8 cellular contexts compared by ENCODE assay signal in genomic region chr6:36123270-36124139, GRCh38. TPM values are rescaled to one million over a fixed set of nuclear protein-coding genes. Genes with fewer than 3 reads are reported as not detected.
DNase-seq lines count a peak whose midpoint lies in the region; ATAC-seq and TF ChIP-seq lines count a peak whose summit lies in the region.

No MANE protein-coding gene starts in this region.

- H2AFZ ChIP-seq in OCI-LY7 (ENCODE audit: low read length), result no peak overlapping the region

- H3K9me3 ChIP-seq in OCI-LY7 (ENCODE audit: low read length) (no peaks in the 10 kb centered on the region), esophagus muscularis mucosa (no peaks in the 10 kb centered on the region)

- peak; percentile 63 for ATAC-seq in GM19035 (IDR thresholded peaks at IDR 0.05; ENCODE audit: unreplicated experiment)
- ATAC-seq in natural killer cell, result peak; percentile 72 to 88 (median 87)

- peaks cover 68 to 96% of the 10 kb centered on the region in 2 donors for H3K4me1 Mint-ChIP-seq in natural killer cell

- CTCF ChIA-PET in OCI-LY7 (lab: Charles Lee; ENCODE audit: unreplicated experiment), result interaction anchor here (0.6 kb wide), 1 partner anchor 1733 kb away, joined by 23 read pairs; no protein-coding TSS in a partner anchor

- H3K79me2 ChIP-seq in OCI-LY7 (ENCODE audit: insufficient read depth, low read depth, low read length), result no peaks in the 10 kb centered on the region

- BruUV-seq in OCI-LY7 (replicated peaks; lab: Mats Ljungman, UMichigan), result no TSS peak

- WGBS in esophagus muscularis mucosa, result 33% methylated on average over 9 of the region's 10 CpGs

- H3K27me3 Mint-ChIP-seq in natural killer cell (ENCODE audit: low read depth in 2 of 2), result no peaks in the 10 kb centered on the region

- H3K9me3 Mint-ChIP-seq in natural killer cell, result no peaks in the 10 kb centered on the region

- H3K27ac Mint-ChIP-seq in natural killer cell, result peak overlapping the region; percentile 100

- H3K27ac ChIP-seq in OCI-LY7 (ENCODE audit: low read depth, low read length, poor library complexity, severe bottlenecking), result no peak overlapping the region
- no peak overlapping the region for H3K27ac ChIP-seq in esophagus muscularis mucosa (replicated peaks in 1 of 4)

- H3K9me2 ChIP-seq in OCI-LY7 (ENCODE audit: insufficient read depth, low read length), result no peaks in the 10 kb centered on the region

- POLR2A ChIA-PET in OCI-LY7 (lab: Charles Lee), result interaction anchor here (0.6 to 0.7 kb wide), 3 partner anchors 11 to 222 kb away, joined by 3 to 5 read pairs (median 4); no protein-coding TSS in a partner anchor

- peaks cover 33% of the 10 kb centered on the region for H3K4me1 ChIP-seq in OCI-LY7 (ENCODE audit: insufficient read depth, low read length, poor library complexity, severe bottlenecking)
- peaks cover 20 to 30% (median 29%) of the 10 kb centered on the region in 4 donors for H3K4me1 ChIP-seq in esophagus muscularis mucosa

- no peak overlapping the region for H3K4me2 ChIP-seq in OCI-LY7 (ENCODE audit: low read length)

- H3K4me3 ChIP-seq in AG10803 (ENCODE audit: low read length) (no peak overlapping the region), OCI-LY7 (ENCODE audit: low read depth, low read length, poor library complexity, severe bottlenecking) (no peak overlapping the region), esophagus muscularis mucosa (peak overlapping the region in 2 of 4 donors; percentile 18 to 21)

- DNase-seq in AG10803 (ENCODE audit: low read depth) (peak; percentile 74), HT1080 (ENCODE audit: low read depth) (peak; percentile 71), OCI-LY7 (ENCODE audit: low spot score) (peak; percentile 82), activated T-cell treated with anti-CD3 and anti-CD28 coated beads for 24 hours (ENCODE audit: low read depth) (peak; percentile 84), esophagus muscularis mucosa (ENCODE audit: extremely low spot score) (peak; percentile 96), natural killer cell (peak; percentile 87)
- peak; percentile 70 to 91 (median 83) for DNase-seq in stimulated activated naive CD4-positive, alpha-beta T cell (lab: John Stamatoyannopoulos, UW)

- H4K20me1 ChIP-seq in OCI-LY7 (ENCODE audit: insufficient read depth, low read length), result no peaks in the 10 kb centered on the region

- peaks cover 0 to 22% (median 0%) of the 10 kb centered on the region in 4 donors for H3K27me3 ChIP-seq in esophagus muscularis mucosa

- no peaks in the 10 kb centered on the region for H3K36me3 ChIP-seq in OCI-LY7 (ENCODE audit: insufficient read depth, low read length)
- H3K36me3 ChIP-seq in esophagus muscularis mucosa, result peaks cover 0 to 3% (median 0%) of the 10 kb centered on the region in 4 donors

- intact Hi-C loops in OCI-LY7 (cut with micrococcal nuclease; ENCODE audit: unreplicated experiment) (loop anchor here (2.0 to 5.0 kb wide), 2 partner anchors 179 to 237 kb away; no protein-coding TSS in a partner anchor), esophagus muscularis mucosa (cut with DNase I) (loop anchor here (1.0 to 10.0 kb wide), 2 partner anchors 73 to 231 kb away; partner anchors contain the start of gene BRPF3), natural killer cell (cut with micrococcal nuclease) (loop anchor here (1.0 to 5.0 kb wide), 3 partner anchors 73 to 239 kb away; partner anchors contain the start of gene BRPF3)

- peak; percentile 76 for TF ChIP-seq CTCF in AG10803 (conservative IDR thresholded peaks at IDR 0.05; ENCODE audit: low read length)
- peak; percentile 73 for TF ChIP-seq CTCF in OCI-LY7 (conservative IDR thresholded peaks at IDR 0.05; ENCODE audit: low read length)
- TF ChIP-seq CTCF in esophagus muscularis mucosa (IDR thresholded peaks at IDR 0.05), result peak; percentile 69 to 84 (median 76)
- TF ChIP-seq CTCF in natural killer cell (IDR thresholded peaks at IDR 0.05), result peak; percentile 64

- H3K36me3 Mint-ChIP-seq in natural killer cell, result no peaks in the 10 kb centered on the region

- no peak for TF ChIP-seq POLR2A in esophagus muscularis mucosa (IDR thresholded peaks at IDR 0.05; ENCODE audit: low read depth)

- TF ChIP-seq EP300 in esophagus muscularis mucosa (IDR thresholded peaks at IDR 0.05), result no peak

- peak overlapping the region; percentile 64 for H3K4me3 Mint-ChIP-seq in natural killer cell

RNA-seq across cellular contexts. Expression of gene MAPK13, which starts 6.8 kb away (rescaled TPM):
- total RNA-seq in HT1080 (2014; rRNA removed; shearing (Covaris generic)), result 0.60 and 1.0 TPM in 2 replicates
- polyA plus RNA-seq in HT1080 (2015; cell fraction: cytosol; rRNA removed), result 0.32 and 0.42 TPM in 2 replicates
- 7.2 and 8.4 TPM in 2 replicates for polyA plus RNA-seq in HT1080 (2015; cell fraction: nucleus; rRNA removed)
- 0.88 TPM in 2 replicates for total RNA-seq in OCI-LY7 (2014; rRNA removed; shearing (Covaris generic))
- total RNA-seq in OCI-LY7 (2022) (1.2 and 1.8 TPM in 2 replicates), esophagus muscularis mucosa (1 to 10 TPM; 2.1 to 5.0 (median 4.5) TPM), natural killer cell (10 to 100 TPM; 39.4 to 52.1 (median 49.9) TPM)

Comparison
In these comparisons a context has a peak if more than half of its experiments do, and no peak if none do; other contexts are left out.
1. RNA of gene MAPK13, which starts 6.8 kb away (total RNA-seq): 39.4 to 52.1 TPM in natural killer cell; 2.1 to 5.0 TPM in esophagus muscularis mucosa, 0.88 to 1.8 TPM in OCI-LY7 and 0.60 to 1.0 TPM in HT1080; every median in the first group is over 4 times any median in the second.
2. Peak in every context shown above with its lines, with median percentiles within 50 percentile points of each other: DNase-seq and CTCF ChIP-seq.